ENCODE assay signal across 8 cellular contexts in genomic region chr22:39317084-39317755, GRCh38. TPM values are rescaled to one million over a fixed set of nuclear protein-coding genes. Genes with fewer than 3 reads are reported as not detected.
DNase-seq lines count a peak whose midpoint lies in the region; ATAC-seq and TF ChIP-seq lines count a peak whose summit lies in the region.

No MANE protein-coding gene starts in this region.

- H3K4me1 ChIP-seq in Caco-2 (peaks cover 23% of the 10 kb centered on the region), KMS-11 (ENCODE audit: low read depth, poor library complexity, severe bottlenecking) (peaks cover 40% of the 10 kb centered on the region)

- H3K9ac ChIP-seq in KMS-11, result peak overlapping the region; percentile 95; the same call in 1 of the 2 replicates

- H3K27me3 ChIP-seq in Caco-2 (replicated peaks; ENCODE audit: control insufficient read depth, insufficient read depth, low read length) (no peaks in the 10 kb centered on the region), KMS-11 (ENCODE audit: insufficient read depth, low read depth) (no peaks in the 10 kb centered on the region)

- H3K27me3 Mint-ChIP-seq in Caco-2 (ENCODE audit: insufficient read depth, unreplicated experiment) (peaks cover 4% of the 10 kb centered on the region), memory B cell (no peaks in the 10 kb centered on the region)

- no TSS peak for BruUV-seq in Caco-2 (replicated peaks; lab: Mats Ljungman, UMichigan)

- CTCF ChIA-PET in Caco-2 (lab: Charles Lee), result interaction anchor here (1.5 kb wide), 1 partner anchor 182 kb away, joined by 3 read pairs; no protein-coding TSS in a partner anchor

- POLR2A ChIA-PET in Caco-2 (lab: Charles Lee), result interaction anchor here (0.8 to 2.4 kb wide), 2 partner anchors 26 to 103 kb away, joined by 3 to 6 read pairs; no protein-coding TSS in a partner anchor

- H3K79me2 ChIP-seq in KMS-11 (ENCODE audit: insufficient read depth, low read depth), result peaks cover 48% of the 10 kb centered on the region

- peaks cover 85% of the 10 kb centered on the region for H3K36me3 Mint-ChIP-seq in Caco-2 (ENCODE audit: insufficient read depth, unreplicated experiment)
- peaks cover 28% of the 10 kb centered on the region for H3K36me3 Mint-ChIP-seq in memory B cell

- H3K27ac Mint-ChIP-seq in Caco-2 (ENCODE audit: unreplicated experiment) (peak overlapping the region; percentile 100), memory B cell (peak overlapping the region; percentile 96)

- TF ChIP-seq CTCF in Caco-2 (IDR thresholded peaks at IDR 0.05; ENCODE audit: insufficient read depth in 1 of 2, low read depth in 1 of 2, low read length in 1 of 2, severe bottlenecking in 1 of 2, unreplicated experiment in 1 of 2) (no peak), KMS-11 (conservative IDR thresholded peaks at IDR 0.05; ENCODE audit: low read depth, low read length) (no peak; the same call in 1 of the 2 replicates)

- peak overlapping the region; percentile 76 for H3K4me2 ChIP-seq in KMS-11

- peak overlapping the region; percentile 93 for H3K27ac ChIP-seq in KMS-11

- no peak for DNase-seq in Caco-2
- peak; percentile 36 for DNase-seq in astrocyte of the hippocampus (ENCODE audit: low read depth, low spot score)
- no peak for DNase-seq in memory B cell (ENCODE audit: low spot score in 2 of 2)
- DNase-seq in epidermal melanocyte (ENCODE audit: insufficient read length, low spot score), result no peak
- no peak for DNase-seq in NOMO-1 (lab: John Stamatoyannopoulos, UW; ENCODE audit: unreplicated experiment in 2 of 2)
- DNase-seq in NCI-H1694 (lab: John Stamatoyannopoulos, UW), result no peak

- ATAC-seq in memory B cell (ENCODE audit: low read depth) (no peak), GM18511 (IDR thresholded peaks at IDR 0.05; ENCODE audit: unreplicated experiment) (no peak)

- H4K20me1 ChIP-seq in KMS-11 (ENCODE audit: insufficient read depth), result peaks cover 57% of the 10 kb centered on the region

- H3K4me3 ChIP-seq in Caco-2 (ENCODE audit: low read depth, low read length), result no peak overlapping the region
- H3K4me3 ChIP-seq in KMS-11 (IDR thresholded peaks at IDR 0.05; ENCODE audit: insufficient read depth, low read depth, low read length), result no peak overlapping the region

- no peaks in the 10 kb centered on the region for H3K9me3 ChIP-seq in Caco-2

- H3K4me1 Mint-ChIP-seq in Caco-2 (ENCODE audit: low read depth, unreplicated experiment), result peaks cover 8% of the 10 kb centered on the region
- H3K4me1 Mint-ChIP-seq in memory B cell, result peaks cover 23% of the 10 kb centered on the region

- H3K9me3 Mint-ChIP-seq in Caco-2 (ENCODE audit: unreplicated experiment) (no peaks in the 10 kb centered on the region), memory B cell (no peaks in the 10 kb centered on the region)

- H3K4me3 Mint-ChIP-seq in Caco-2 (ENCODE audit: unreplicated experiment) (peak overlapping the region; percentile 96), memory B cell (peak overlapping the region; percentile 98)

- no peak overlapping the region for H2AFZ ChIP-seq in KMS-11 (ENCODE audit: low read depth)

- H3K36me3 ChIP-seq in Caco-2 (ENCODE audit: control insufficient read depth, insufficient read depth, low read length), result peaks cover 22% of the 10 kb centered on the region
- peaks cover 43% of the 10 kb centered on the region; the same call in 1 of the 2 replicates for H3K36me3 ChIP-seq in KMS-11 (ENCODE audit: insufficient read depth)

- intact Hi-C loops in Caco-2 (cut with micrococcal nuclease; ENCODE audit: unreplicated experiment), result loop anchor here (5.0 kb wide), 1 partner anchor 210 kb away; no protein-coding TSS in a partner anchor

RNA-seq across cellular contexts. Expression of gene RPL3, which starts 2.2 kb away (rescaled TPM):
- total RNA-seq in Caco-2 (2022), result 1,668 and 1,699 TPM in 2 replicates

RNA-seq across cellular contexts. Expression of gene SYNGR1, which starts 32.6 kb away (rescaled TPM):
- 20.2 and 21.9 TPM in 2 replicates for total RNA-seq in Caco-2 (2022)
